Comparison of ENCODE assay signal across 21 cellular contexts in the genomic region with DNA sequence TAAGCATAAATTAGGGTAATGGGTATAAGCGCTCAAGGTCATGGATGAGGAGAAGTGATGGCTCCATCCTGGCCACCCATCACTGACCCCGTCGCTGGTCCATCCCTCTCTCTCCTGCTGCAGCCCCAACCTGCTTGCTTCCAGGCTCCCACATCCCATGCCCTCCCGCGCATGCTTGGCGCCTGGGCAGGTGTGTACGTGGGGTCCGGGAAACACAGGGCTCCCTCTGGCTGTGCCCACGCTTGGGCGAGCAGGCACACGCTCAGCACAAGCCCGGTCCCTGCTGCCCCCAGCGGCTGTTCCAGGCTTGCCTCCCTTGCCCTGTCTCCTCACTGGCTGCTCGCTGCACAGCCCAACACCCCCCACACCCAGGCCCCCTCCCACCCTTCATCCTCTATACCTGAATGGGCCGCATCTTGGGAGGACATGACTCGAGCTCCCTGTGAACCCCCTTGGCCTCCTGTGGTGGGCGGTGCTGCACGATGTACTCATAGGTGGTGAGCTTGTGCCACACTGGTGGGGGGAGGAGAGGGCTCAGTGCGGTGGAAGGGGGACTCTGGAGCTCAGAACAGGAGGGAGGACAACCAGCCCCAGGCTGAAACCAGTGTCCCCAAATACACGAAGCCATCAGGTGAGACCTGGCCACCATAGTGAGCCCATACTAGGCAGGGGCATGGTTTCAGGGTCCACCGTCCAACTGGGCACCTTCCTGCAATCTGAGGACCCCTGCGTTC. TPM values are rescaled to one million over a fixed set of nuclear protein-coding genes. Genes with fewer than 3 reads are reported as not detected.
DNase-seq lines count a peak whose midpoint lies in the region; ATAC-seq, FAIRE-seq and TF ChIP-seq lines count a peak whose summit lies in the region.
"Had no signal": no experiment of that assay in that cellular context is flagged by ENCODE, and none has a peak within 500 bp of the region (broad histone marks: within the 10 kb centered on the region; RNA-seq: fewer than 3 reads in every experiment).

No MANE protein-coding gene starts in this region.

- H3K36me3 Mint-ChIP-seq in endothelial cell (ENCODE audit: low read depth, unreplicated experiment): no peaks in the 10 kb centered on the region
- H3K36me3 Mint-ChIP-seq: immature natural killer cell had no signal

- no peak overlapping the region for H3K4me3 Mint-ChIP-seq in endothelial cell (ENCODE audit: unreplicated experiment)
- H3K4me3 Mint-ChIP-seq: HFFc6, immature natural killer cell had no signal

- H3K27me3 Mint-ChIP-seq in endothelial cell (ENCODE audit: unreplicated experiment): peaks cover 7% of the 10 kb centered on the region

- no peak for ATAC-seq in body of pancreas
- ATAC-seq: mucosa of descending colon had no signal

- no peaks in the 10 kb centered on the region for H3K27me3 ChIP-seq in OCI-LY1 (ENCODE audit: insufficient read depth, low read length)
- H3K27me3 ChIP-seq in body of pancreas: peaks cover 0 to 7% of the 10 kb centered on the region in 2 donors

- H3K9ac ChIP-seq in OCI-LY1 (ENCODE audit: low read length): no peak overlapping the region

- H4K20me1 ChIP-seq in OCI-LY1 (ENCODE audit: insufficient read depth, low read length): no peaks in the 10 kb centered on the region

- 82 to 83% methylated on average over 21 to 22 of the region's 22 CpGs for WGBS in body of pancreas, 2 donors

- no peaks in the 10 kb centered on the region for H3K79me2 ChIP-seq in OCI-LY1 (ENCODE audit: insufficient read depth, low read length)

- no peaks in the 10 kb centered on the region for H3K9me2 ChIP-seq in OCI-LY1 (ENCODE audit: low read depth, low read length)

- intact Hi-C loops in body of pancreas (cut with DNase I): no loop called here

- no peak overlapping the region for H3K27ac Mint-ChIP-seq in endothelial cell (ENCODE audit: unreplicated experiment)
- H3K27ac Mint-ChIP-seq: immature natural killer cell had no signal

- H3K4me1 Mint-ChIP-seq in endothelial cell (ENCODE audit: unreplicated experiment): peaks cover 3% of the 10 kb centered on the region

- no peak overlapping the region for H2AFZ ChIP-seq in OCI-LY1 (ENCODE audit: low read length)

- peak; percentile 24 for DNase-seq in DMS53 (lab: John Stamatoyannopoulos, UW)
- DNase-seq in DMS53 treated with DMSO at 0.1 percent for 48 hours (lab: John Stamatoyannopoulos, UW; ENCODE audit: unreplicated experiment): no peak
- DNase-seq in hepatic stellate cell (ENCODE audit: low spot score): peak; percentile 54
- DNase-seq in endothelial cell (ENCODE audit: low spot score): no peak
- DNase-seq in urothelium cell line (ENCODE audit: low spot score): no peak
- DNase-seq in body of pancreas: no peak
- DNase-seq: activated CD4-positive, CD25-positive, alpha-beta regulatory T cell; activated CD8-positive, alpha-beta memory T cell treated with anti-CD3 and anti-CD28 coated beads, Interleukin-2, amount 50 U/mL, for 4 hours; activated naive CD4-positive, alpha-beta T cell; foreskin fibroblast; HFFc6; immature natural killer cell; NCI-H1436; NCI-H524 treated with DMSO at 0.1 percent for 48 hours had no signal

- H3K4me1 ChIP-seq in OCI-LY1 (ENCODE audit: insufficient read depth, low read length, severe bottlenecking) (no peaks in the 10 kb centered on the region), body of pancreas (peaks cover 57% of the 10 kb centered on the region)

- H3F3A ChIP-seq in OCI-LY1 (ENCODE audit: insufficient read depth, low read length): no peaks in the 10 kb centered on the region

- H3K4me3 ChIP-seq in OCI-LY1 (ENCODE audit: low read depth, low read length, poor library complexity, severe bottlenecking) (no peak overlapping the region), skin epidermis (no peak overlapping the region), body of pancreas (no peak overlapping the region)
- H3K4me3 ChIP-seq: mucosa of descending colon had no signal

- H3K36me3 ChIP-seq in OCI-LY1 (ENCODE audit: insufficient read depth, low read length): no peaks in the 10 kb centered on the region
- H3K36me3 ChIP-seq in body of pancreas (replicated peaks in 1 of 2; ENCODE audit: insufficient read depth in 1 of 2, low read depth in 2 of 2): no peaks in the 10 kb centered on the region

- H3K9me3 ChIP-seq in OCI-LY1 (ENCODE audit: low read length) (no peaks in the 10 kb centered on the region), body of pancreas (no peaks in the 10 kb centered on the region)
- H3K9me3 ChIP-seq: mucosa of descending colon had no signal

- peak; percentile 31; the same call in 1 of the 2 replicates for TF ChIP-seq CTCF in OCI-LY1 (IDR thresholded peaks at IDR 0.05; ENCODE audit: low read length)
- no peak for TF ChIP-seq CTCF in endothelial cell (IDR thresholded peaks at IDR 0.05; ENCODE audit: unreplicated experiment)
- no peak for TF ChIP-seq CTCF in body of pancreas (IDR thresholded peaks at IDR 0.05)

- no peak for TF ChIP-seq POLR2A in body of pancreas (IDR thresholded peaks at IDR 0.05)

- no peaks in the 10 kb centered on the region for H3K9me3 Mint-ChIP-seq in endothelial cell (ENCODE audit: unreplicated experiment)
- H3K9me3 Mint-ChIP-seq: HFFc6, immature natural killer cell had no signal

- no peak overlapping the region for H3K27ac ChIP-seq in OCI-LY1 (ENCODE audit: low read depth, low read length, poor library complexity, severe bottlenecking)
- peak overlapping the region in 15 of 21 experiments; percentile 15 to 89 (median 82) for H3K27ac ChIP-seq in skin epidermis
- H3K27ac ChIP-seq in body of pancreas: no peak overlapping the region
- H3K27ac ChIP-seq: C4-2B, HL-60 had no signal

- H3K4me2 ChIP-seq in OCI-LY1 (ENCODE audit: low read length): no peak overlapping the region

- FAIRE-seq in urothelium cell line (lab: Jason Lieb, UNC): no peak

RNA-seq across cellular contexts. Expression of gene TPPP3, which starts 4.7 kb away (rescaled TPM):
- 1.1 TPM for total RNA-seq in endothelial cell (ENCODE audit: unreplicated experiment)
- total RNA-seq in body of pancreas: 10 to 100 TPM; 11.2 to 30.0 TPM
- total RNA-seq: T-helper 1 cell treated with Interleukin-12 subunit alpha and Interleukin-12 subunit beta and Interleukin-4 antibody, amounts not matched to agents 30 ng/mL and 1 ng/mL, for 36 hours had no signal

RNA-seq across cellular contexts. Expression of gene ZDHHC1, which starts 18.3 kb away (rescaled TPM):
- total RNA-seq in endothelial cell (ENCODE audit: unreplicated experiment): 7.2 TPM
- 10 to 100 TPM; 13.0 to 57.0 TPM for total RNA-seq in body of pancreas

RNA-seq across cellular contexts. Expression of gene HSD11B2, which starts 32.9 kb away (rescaled TPM):
- total RNA-seq in endothelial cell (ENCODE audit: unreplicated experiment) (3.3 TPM), body of pancreas (10 to 100 TPM in 1 of 2 donors, 1 to 10 TPM in 1; 5.4 to 13.8 TPM)
- total RNA-seq: A172; HFFc6; T-helper 1 cell treated with Interleukin-12 subunit alpha and Interleukin-12 subunit beta and Interleukin-4 antibody, amounts not matched to agents 30 ng/mL and 1 ng/mL, for 36 hours had no signal

Comparison
In these comparisons a context has a peak if more than half of its experiments do, and no peak if none do; other contexts are left out.
1. DNase-seq: peak in DMS53 (single experiment) and hepatic stellate cell (single experiment); none in DMS53 treated with DMSO at 0.1 percent for 48 hours (single experiment), endothelial cell (single experiment), urothelium cell line (single experiment) and body of pancreas (0 of 4).
2. H3K27ac ChIP-seq: peak in skin epidermis (15 of 21); none in OCI-LY1 (single experiment) and body of pancreas (0 of 4).